26 cellular contexts compared by ENCODE assay signal in the genomic region with DNA sequence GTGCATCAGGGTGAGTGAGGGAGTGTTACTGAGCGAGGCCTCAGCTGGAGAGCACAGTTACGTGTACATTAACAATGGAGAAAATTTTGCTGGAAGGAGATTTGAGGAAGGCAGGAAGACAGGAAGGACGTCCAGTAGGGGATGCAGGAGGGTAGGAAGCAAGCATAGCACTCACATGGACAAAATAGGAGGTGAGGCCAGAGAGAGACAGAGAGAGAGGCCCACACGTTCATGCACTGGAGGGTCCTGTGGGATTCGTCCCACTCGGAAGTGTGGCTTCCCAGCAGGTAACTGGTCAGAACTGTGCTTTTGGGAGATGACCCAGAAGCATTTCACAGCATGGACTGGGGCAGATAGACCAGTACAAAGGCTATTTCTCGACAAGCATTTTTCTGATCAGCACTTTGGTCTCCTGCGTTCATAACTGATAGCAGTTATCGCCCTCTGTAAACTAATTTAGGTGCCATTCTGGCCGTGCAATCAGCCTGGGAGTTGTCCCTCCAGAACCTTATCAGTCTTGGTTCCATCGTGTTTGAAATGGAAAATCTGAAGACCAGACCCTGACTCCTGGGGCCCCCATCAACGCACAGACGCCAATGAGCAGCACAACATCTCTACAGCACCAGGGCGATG. TPM values are rescaled to one million over a fixed set of nuclear protein-coding genes. Genes with fewer than 3 reads are reported as not detected.
A peak's percentile ranks its signal among the peaks of the same experiment; 100 is the strongest.
DNase-seq lines count a peak whose midpoint lies in the region; ATAC-seq and TF ChIP-seq lines count a peak whose summit lies in the region.
"Had no signal": no experiment of that assay in that cellular context is flagged by ENCODE, and none has a peak within 500 bp of the region (broad histone marks: within the 10 kb centered on the region; RNA-seq: fewer than 3 reads in every experiment).

No MANE protein-coding gene starts in this region.

- no peaks in the 10 kb centered on the region for H4K20me1 ChIP-seq in MM.1S (ENCODE audit: insufficient read depth, low read length)

- DNase-seq in HuH-7 (ENCODE audit: low spot score) (peak; percentile 32), nephron progenitor cell (no peak), MM.1S (no peak), glutamatergic neuron (no peak), NCI-H2171 treated with DMSO at 0.1 percent for 48 hours (lab: John Stamatoyannopoulos, UW) (no peak)
- DNase-seq: AML-193; C1 segment of cervical spinal cord; CD4-positive, alpha-beta memory T cell; COR-L47; EL; GDM1; KBM-7; MG63; NCI-H2029; NCI-H510A; NCI-H69; SIG-M5; SK-N-SH; SW 1271 had no signal

- peaks cover 25% of the 10 kb centered on the region for H3K4me1 Mint-ChIP-seq in nephron progenitor cell
- H3K4me1 Mint-ChIP-seq in glutamatergic neuron (ENCODE audit: low read depth, unreplicated experiment), result peaks cover 16% of the 10 kb centered on the region

- no peak overlapping the region for H3K27ac ChIP-seq in duodenal mucosa (ENCODE audit: low read depth, low read length)
- no peak overlapping the region for H3K27ac ChIP-seq in MM.1S (ENCODE audit: low read length)
- H3K27ac ChIP-seq: A549, HL-60 had no signal

- H2AFZ ChIP-seq in MM.1S (ENCODE audit: low read length), result no peak overlapping the region

- H3K79me2 ChIP-seq in MM.1S (ENCODE audit: low read length), result no peaks in the 10 kb centered on the region

- H3K36me3 ChIP-seq in duodenal mucosa (ENCODE audit: control insufficient read depth in 1 of 2, insufficient read depth in 2 of 2, low read length in 2 of 2) (peaks cover 3 to 5% of the 10 kb centered on the region in 2 donors), MM.1S (replicated peaks; ENCODE audit: insufficient read depth, low read length) (no peaks in the 10 kb centered on the region)
- H3K36me3 ChIP-seq: MG63 had no signal

- H3K36me3 Mint-ChIP-seq in nephron progenitor cell (ENCODE audit: low read depth) (peaks cover under 1% of the 10 kb centered on the region), glutamatergic neuron (ENCODE audit: unreplicated experiment) (no peaks in the 10 kb centered on the region)
- H3K36me3 Mint-ChIP-seq: CD4-positive, alpha-beta memory T cell had no signal

- H3K27me3 Mint-ChIP-seq in nephron progenitor cell (ENCODE audit: low read depth, poor library complexity) (peaks cover 3% of the 10 kb centered on the region), glutamatergic neuron (ENCODE audit: unreplicated experiment) (peaks cover 3% of the 10 kb centered on the region)
- H3K27me3 Mint-ChIP-seq: CD4-positive, alpha-beta memory T cell had no signal

- peaks cover 8% of the 10 kb centered on the region for H3K9me3 Mint-ChIP-seq in nephron progenitor cell
- peaks cover 2% of the 10 kb centered on the region for H3K9me3 Mint-ChIP-seq in glutamatergic neuron (ENCODE audit: unreplicated experiment)
- H3K9me3 Mint-ChIP-seq: CD4-positive, alpha-beta memory T cell had no signal

- no peaks in the 10 kb centered on the region for H3K9me2 ChIP-seq in MM.1S (replicated peaks; ENCODE audit: insufficient read depth, low read length)
- H3K9me2 ChIP-seq: SK-N-SH had no signal

- no peaks in the 10 kb centered on the region for H3K9me3 ChIP-seq in duodenal mucosa (ENCODE audit: control insufficient read depth in 1 of 2, low read length in 2 of 2)
- H3K9me3 ChIP-seq in MM.1S (replicated peaks; ENCODE audit: insufficient read depth, low read length), result no peaks in the 10 kb centered on the region
- H3K9me3 ChIP-seq: A549, MG63, SK-N-SH had no signal

- H3K4me3 ChIP-seq in duodenal mucosa (ENCODE audit: low read depth in 1 of 2, low read length in 2 of 2) (peak overlapping the region; percentile 38 to 53), MM.1S (ENCODE audit: low read length) (no peak overlapping the region)
- H3K4me3 ChIP-seq: A549, GM12878, MG63 had no signal

- H3K9ac ChIP-seq in duodenal mucosa (ENCODE audit: low read depth in 1 of 2, low read length in 2 of 2) (peak overlapping the region in 1 of 2 donors; percentile 10), MM.1S (ENCODE audit: low read length) (no peak overlapping the region)
- H3K9ac ChIP-seq: SK-N-SH had no signal

- H3K27me3 ChIP-seq in duodenal mucosa (ENCODE audit: control insufficient read depth in 1 of 2, insufficient read depth in 2 of 2, low read length in 2 of 2) (no peaks in the 10 kb centered on the region), MM.1S (replicated peaks; ENCODE audit: insufficient read depth, low read length) (no peaks in the 10 kb centered on the region)
- H3K27me3 ChIP-seq: MG63 had no signal

- H3F3A ChIP-seq in MM.1S (ENCODE audit: insufficient read depth, low read length), result no peaks in the 10 kb centered on the region

- H3K27ac Mint-ChIP-seq in nephron progenitor cell (peak overlapping the region; percentile 41), glutamatergic neuron (ENCODE audit: unreplicated experiment) (no peak overlapping the region)

- no peak for ATAC-seq in GM19328 (IDR thresholded peaks at IDR 0.05; ENCODE audit: unreplicated experiment)
- ATAC-seq: A549, GM12878, HCT116, Panc1 had no signal

- H3K4me1 ChIP-seq in duodenal mucosa (ENCODE audit: control insufficient read depth in 1 of 2, insufficient read depth in 2 of 2, low read length in 2 of 2) (peaks cover 14 to 15% of the 10 kb centered on the region in 2 donors), MM.1S (ENCODE audit: low read length) (no peaks in the 10 kb centered on the region)
- H3K4me1 ChIP-seq: A549 had no signal

- no peak overlapping the region for H3K4me2 ChIP-seq in MM.1S (ENCODE audit: low read depth, low read length)
- H3K4me2 ChIP-seq: A549, SK-N-SH had no signal

- no peak for TF ChIP-seq CTCF in nephron progenitor cell (IDR thresholded peaks at IDR 0.05)
- no peak for TF ChIP-seq CTCF in MM.1S (IDR thresholded peaks at IDR 0.05; ENCODE audit: low read length)
- no peak for TF ChIP-seq CTCF in glutamatergic neuron (IDR thresholded peaks at IDR 0.05; ENCODE audit: partially characterized antibody, unreplicated experiment)

- H3K4me3 Mint-ChIP-seq in nephron progenitor cell (no peak overlapping the region), glutamatergic neuron (ENCODE audit: unreplicated experiment) (no peak overlapping the region)
- H3K4me3 Mint-ChIP-seq: CD4-positive, alpha-beta memory T cell had no signal

RNA-seq across cellular contexts. Expression of a gene that starts 5.7 kb away (rescaled TPM):
- not detected for total RNA-seq in glutamatergic neuron (ENCODE audit: unreplicated experiment)

RNA-seq across cellular contexts. Expression of a gene that starts 44.9 kb away (rescaled TPM):
- total RNA-seq in glutamatergic neuron (ENCODE audit: unreplicated experiment), result 11.7 TPM
